8 cellular contexts compared by ENCODE assay signal in the genomic region with DNA sequence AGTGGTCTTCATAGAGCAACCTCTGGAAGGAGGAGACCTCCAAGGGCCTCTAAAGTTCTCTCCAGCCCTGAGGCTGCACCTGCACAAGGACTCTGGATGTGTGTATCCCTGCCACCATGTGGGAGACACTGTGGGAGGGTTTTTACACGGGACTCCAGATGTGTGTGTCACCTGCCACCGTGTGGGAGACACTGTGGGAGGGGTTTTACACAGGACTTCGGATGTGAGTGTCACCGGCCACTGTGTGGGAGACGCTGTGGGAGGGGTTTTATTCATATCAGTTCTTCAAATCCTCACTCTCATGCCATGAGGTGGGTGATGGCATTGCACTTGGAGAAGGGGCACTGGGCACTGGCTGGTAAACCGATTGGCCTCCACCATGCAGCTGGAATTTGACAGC.
"Had no signal": no experiment of that assay in that cellular context is flagged by ENCODE, and none has a peak within 500 bp of the region (broad histone marks: within the 10 kb centered on the region; RNA-seq: fewer than 3 reads in every experiment).

No MANE protein-coding gene starts in this region.

- FAIRE-seq: G401.6, GM12878, GM12891, GM12892, GM18507, GM19239 had no signal

- DNase-seq: GDM1, GF-D8 had no signal

- ATAC-seq: GM12878 had no signal

- H3K4me3 ChIP-seq: GM12878 had no signal
